29 cellular contexts compared by ENCODE assay signal in the genomic region with DNA sequence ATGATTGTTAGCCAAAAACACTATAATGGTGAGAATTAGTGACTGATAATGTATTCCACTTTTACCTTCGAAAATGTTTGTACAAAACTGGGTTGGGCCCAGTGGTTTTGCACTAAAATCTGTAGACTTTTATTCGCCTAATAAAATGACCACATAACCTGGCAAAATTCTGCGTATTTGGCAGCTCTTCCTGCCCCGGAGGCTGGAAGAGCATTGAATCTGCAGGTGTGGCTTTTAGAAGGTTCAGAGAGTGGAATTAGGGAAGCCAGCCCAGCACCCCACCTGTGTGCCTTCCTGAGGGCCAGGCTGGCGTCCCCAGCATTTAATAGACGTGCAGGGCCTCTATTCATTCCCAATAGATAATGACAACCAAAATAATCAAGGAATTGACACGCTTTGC.
"Had no signal": no experiment of that assay in that cellular context is flagged by ENCODE, and none has a peak within 500 bp of the region (broad histone marks: within the 10 kb centered on the region; RNA-seq: fewer than 3 reads in every experiment).

No MANE protein-coding gene starts in this region.

- H3K9me3 Mint-ChIP-seq: central memory CD8-positive, alpha-beta T cell; dendritic cell treated with granulocyte-macrophage colony-stimulating factor and Interleukin-4, amounts not matched to agents 40 ng/mL and 50 ng/mL, for 4 days had no signal

- H3K27ac Mint-ChIP-seq: activated CD4-positive, alpha-beta memory T cell treated with anti-CD3 and anti-CD28 coated beads for 36 hours; activated CD4-positive, alpha-beta T cell treated with anti-CD3 and anti-CD28 coated beads for 36 hours; activated CD4-positive, alpha-beta T cell treated with anti-CD3 and anti-CD28 coated beads, Interleukin-2, amount 10 ng/mL, durations not matched to agents 24 days and 14 days; activated CD8-positive, alpha-beta memory T cell treated with anti-CD3 and anti-CD28 coated beads, Interleukin-2, amount 10 ng/mL, durations not matched to agents 7 days and 5 days; activated CD8-positive, alpha-beta T cell treated with anti-CD3 and anti-CD28 coated beads, Interleukin-2, amount 10 ng/mL, durations not matched to agents 7 days and 5 days; activated naive CD8-positive, alpha-beta T cell; dendritic cell treated with granulocyte-macrophage colony-stimulating factor and Interleukin-4, amounts not matched to agents 40 ng/mL and 50 ng/mL, for 4 days; endodermal cell had no signal

- H3K36me3 ChIP-seq: brain microvascular endothelial cell, gastrocnemius medialis, heart right ventricle had no signal

- ATAC-seq: activated CD4-positive, alpha-beta T cell treated with anti-CD3 and anti-CD28 coated beads for 36 hours; activated CD8-positive, alpha-beta memory T cell treated with anti-CD3 and anti-CD28 coated beads, Interleukin-2, amount 10 ng/mL, durations not matched to agents 7 days and 5 days; activated CD8-positive, alpha-beta T cell treated with anti-CD3 and anti-CD28 coated beads, Interleukin-2, amount 10 ng/mL, durations not matched to agents 7 days and 5 days; esophagus mucosa; foreskin keratinocyte; gastrocnemius medialis; heart right ventricle had no signal

- H3K4me1 Mint-ChIP-seq: endodermal cell had no signal

- H3K27me3 Mint-ChIP-seq: activated CD4-positive, alpha-beta memory T cell treated with anti-CD3 and anti-CD28 coated beads for 36 hours; activated CD4-positive, alpha-beta T cell treated with anti-CD3 and anti-CD28 coated beads for 36 hours; activated CD8-positive, alpha-beta memory T cell treated with anti-CD3 and anti-CD28 coated beads, Interleukin-2, amount 10 ng/mL, durations not matched to agents 7 days and 5 days; central memory CD8-positive, alpha-beta T cell had no signal

- H3K4me3 Mint-ChIP-seq: activated CD4-positive, alpha-beta memory T cell treated with anti-CD3 and anti-CD28 coated beads for 36 hours; activated CD4-positive, alpha-beta T cell treated with anti-CD3 and anti-CD28 coated beads for 36 hours; activated CD4-positive, alpha-beta T cell treated with anti-CD3 and anti-CD28 coated beads, Interleukin-2, amount 10 ng/mL, durations not matched to agents 24 days and 14 days; activated CD8-positive, alpha-beta memory T cell treated with anti-CD3 and anti-CD28 coated beads, Interleukin-2, amount 10 ng/mL, durations not matched to agents 7 days and 5 days; activated CD8-positive, alpha-beta T cell treated with anti-CD3 and anti-CD28 coated beads, Interleukin-2, amount 10 ng/mL, durations not matched to agents 7 days and 5 days; activated naive CD8-positive, alpha-beta T cell; central memory CD8-positive, alpha-beta T cell; dendritic cell treated with granulocyte-macrophage colony-stimulating factor and Interleukin-4, amounts not matched to agents 40 ng/mL and 50 ng/mL, for 4 days; endodermal cell had no signal

- DNase-seq: activated CD4-positive, alpha-beta memory T cell treated with anti-CD3 and anti-CD28 coated beads for 36 hours; activated CD4-positive, alpha-beta T cell treated with anti-CD3 and anti-CD28 coated beads for 36 hours; activated CD4-positive, alpha-beta T cell treated with anti-CD3 and anti-CD28 coated beads, Interleukin-2, amount 10 ng/mL, durations not matched to agents 24 days and 14 days; activated CD4-positive, CD25-positive, alpha-beta regulatory T cell; activated CD4-positive, CD25-positive, alpha-beta regulatory T cell treated with anti-CD3 and anti-CD28 coated beads, Interleukin-2, amount 50 U/mL, for 72 hours; activated CD8-positive, alpha-beta memory T cell treated with anti-CD3 and anti-CD28 coated beads, Interleukin-2, amount 10 ng/mL, durations not matched to agents 7 days and 5 days; activated CD8-positive, alpha-beta memory T cell treated with anti-CD3 and anti-CD28 coated beads, Interleukin-2, amount 50 U/mL, for 4 hours; activated CD8-positive, alpha-beta T cell treated with anti-CD3 and anti-CD28 coated beads, Interleukin-2, amount 10 ng/mL, durations not matched to agents 7 days and 5 days; activated gamma-delta T cell treated with Interleukin-2 at 50 U/mL for 16 hours; activated naive CD4-positive, alpha-beta T cell treated with anti-CD3 and anti-CD28 coated beads, Interleukin-2, amount 50 U/mL, for 16 hours; activated naive CD4-positive, alpha-beta T cell treated with Interleukin-2 at 50 U/mL for 16 hours; activated T-cell treated with anti-CD3 and anti-CD28 coated beads, Interleukin-2, amount 50 U/mL, for 1 hour; activated T-cell treated with anti-CD3 and anti-CD28 coated beads, Interleukin-2, amount 50 U/mL, for 48 hours; amniotic stem cell; anterior cingulate cortex; brain microvascular endothelial cell; dorsolateral prefrontal cortex; effector memory CD4-positive, alpha-beta T cell; endodermal cell; foreskin keratinocyte; gastrocnemius medialis; heart right ventricle; T-helper 1 cell; T-helper 2 cell had no signal

- H3K4me3 ChIP-seq: coronary artery, dorsolateral prefrontal cortex, gastrocnemius medialis, heart right ventricle had no signal

- H3K27me3 ChIP-seq: brain microvascular endothelial cell, dorsolateral prefrontal cortex, foreskin keratinocyte, gastrocnemius medialis, heart right ventricle had no signal

- H3K27ac ChIP-seq: brain microvascular endothelial cell, coronary artery, dorsolateral prefrontal cortex, foreskin keratinocyte, gastrocnemius medialis, heart right ventricle had no signal
